ENCODE assay signal across 11 cellular contexts in genomic region chr7:133436014-133436428, GRCh38.
A peak's percentile ranks its signal among the peaks of the same experiment; 100 is the strongest.
DNase-seq lines count a peak whose midpoint lies in the region; ATAC-seq and TF ChIP-seq lines count a peak whose summit lies in the region.
"Had no signal": no experiment of that assay in that cellular context is flagged by ENCODE, and none has a peak within 500 bp of the region (broad histone marks: within the 10 kb centered on the region; RNA-seq: fewer than 3 reads in every experiment).

No MANE protein-coding gene starts in this region.

- CTCF ChIA-PET in BJ (lab: Yijun Ruan, JAX), result interaction anchor here (1.4 kb wide), 1 partner anchor 417 kb away, joined by 4 read pairs; no protein-coding TSS in a partner anchor

- no peak for ATAC-seq in GM18505 (IDR thresholded peaks at IDR 0.05; ENCODE audit: unreplicated experiment)

- TF ChIP-seq POLR2A in GM18505 (IDR thresholded peaks at IDR 0.05; ENCODE audit: borderline replicate concordance, extremely low read depth, insufficient read depth, insufficient read length), result no peak

- no peaks in the 10 kb centered on the region for H3K79me1 ChIP-seq in mesendoderm (ENCODE audit: low read length)

- POLR2A ChIA-PET in BJ (lab: Charles Lee), result interaction anchor here (0.7 kb wide), 1 partner anchor 121 kb away, joined by 14 read pairs; no protein-coding TSS in a partner anchor

- H4K5ac ChIP-seq in mesendoderm (ENCODE audit: low read length), result no peak overlapping the region

- H3K4me1 ChIP-seq in mesendoderm (ENCODE audit: control insufficient read depth, low read depth, low read length) (no peaks in the 10 kb centered on the region), tibial artery (peaks cover 0 to 15% (median 9%) of the 10 kb centered on the region in 4 donors)

- no peak overlapping the region for H2BK15ac ChIP-seq in mesendoderm (replicated peaks; ENCODE audit: low read depth)

- peak overlapping the region; percentile 31 for H3K56ac ChIP-seq in mesendoderm (ENCODE audit: low read length)

- no peak overlapping the region for H2BK120ac ChIP-seq in mesendoderm (ENCODE audit: low read depth, low read length)

- H3K23ac ChIP-seq in mesendoderm (ENCODE audit: low read length), result no peak overlapping the region

- no peak overlapping the region for H3K4ac ChIP-seq in mesendoderm (ENCODE audit: low read depth, low read length)

- H4K8ac ChIP-seq in mesendoderm (ENCODE audit: low read depth, low read length), result no peak overlapping the region

- H3K4me3 ChIP-seq in BJ (ENCODE audit: low read depth, low read length) (no peak overlapping the region), mesendoderm (ENCODE audit: low read length) (no peak overlapping the region), tibial artery (no peak overlapping the region)

- H3K27ac ChIP-seq in mesendoderm (ENCODE audit: low read depth, low read length) (no peak overlapping the region), tibial artery (no peak overlapping the region)

- no CpG with 5 or more reads among the region's 3 CpGs for WGBS in mesendoderm (ENCODE audit: extremely low coverage, insufficient coverage, low lambda C conversion rate)

- H3K27me3 ChIP-seq in BJ (ENCODE audit: control insufficient read depth, insufficient read depth, low read length) (no peaks in the 10 kb centered on the region), mesendoderm (ENCODE audit: insufficient read depth, low read length, poor library complexity) (no peaks in the 10 kb centered on the region), tibial artery (no peaks in the 10 kb centered on the region)

- no peak overlapping the region for H3K9ac ChIP-seq in mesendoderm (ENCODE audit: low read length)

- TF ChIP-seq CTCF in BJ (IDR thresholded peaks at IDR 0.05; ENCODE audit: insufficient read depth, low read depth, low read length) (no peak), tibial artery (IDR thresholded peaks at IDR 0.05) (no peak)

- H3K4me2 ChIP-seq in mesendoderm (ENCODE audit: low read length), result no peak overlapping the region

- no peak overlapping the region for H2BK5ac ChIP-seq in mesendoderm (ENCODE audit: low read length)

- no peak overlapping the region for H3K18ac ChIP-seq in mesendoderm (ENCODE audit: low read length)

- intact Hi-C loops in tibial artery (cut with DNase I; ENCODE audit: low total_unique reads), result no loop called here

- no peaks in the 10 kb centered on the region for H3K79me2 ChIP-seq in mesendoderm (ENCODE audit: control insufficient read depth, insufficient read depth, low read length)

- H3K9me3 ChIP-seq in tibial artery, result no peaks in the 10 kb centered on the region

- no peaks in the 10 kb centered on the region for H3K36me3 ChIP-seq in BJ (ENCODE audit: control insufficient read depth, insufficient read depth, low read length)
- no peaks in the 10 kb centered on the region for H3K36me3 ChIP-seq in mesendoderm (ENCODE audit: control insufficient read depth, insufficient read depth, low read length)
- no peaks in the 10 kb centered on the region for H3K36me3 ChIP-seq in tibial artery

- DNase-seq in BJ (ENCODE audit: low read depth) (peak; percentile 34), M059J (ENCODE audit: low read depth) (peak; percentile 3), dedifferentiated amniotic fluid mesenchymal stem cell (ENCODE audit: extremely low spot score) (peak; percentile 97), mesendoderm (no peak), NCI-H2171 (lab: John Stamatoyannopoulos, UW) (no peak), tibial artery (no peak), Ammon's horn (ENCODE audit: low spot score) (no peak)
- DNase-seq: activated naive CD4-positive, alpha-beta T cell treated with anti-CD3 and anti-CD28 coated beads for 36 hours; COR-L47; NCI-H2081 had no signal

- H2AK5ac ChIP-seq in mesendoderm (ENCODE audit: low read length), result no peak overlapping the region

Comparison
In these comparisons a context has a peak if more than half of its experiments do, and no peak if none do; other contexts are left out.
1. DNase-seq: peak in BJ (single experiment), M059J (single experiment) and dedifferentiated amniotic fluid mesenchymal stem cell (single experiment); none in mesendoderm (single experiment), NCI-H2171 (single experiment), tibial artery (0 of 2) and Ammon's horn (single experiment).